21 cellular contexts compared by ENCODE assay signal in the genomic region with DNA sequence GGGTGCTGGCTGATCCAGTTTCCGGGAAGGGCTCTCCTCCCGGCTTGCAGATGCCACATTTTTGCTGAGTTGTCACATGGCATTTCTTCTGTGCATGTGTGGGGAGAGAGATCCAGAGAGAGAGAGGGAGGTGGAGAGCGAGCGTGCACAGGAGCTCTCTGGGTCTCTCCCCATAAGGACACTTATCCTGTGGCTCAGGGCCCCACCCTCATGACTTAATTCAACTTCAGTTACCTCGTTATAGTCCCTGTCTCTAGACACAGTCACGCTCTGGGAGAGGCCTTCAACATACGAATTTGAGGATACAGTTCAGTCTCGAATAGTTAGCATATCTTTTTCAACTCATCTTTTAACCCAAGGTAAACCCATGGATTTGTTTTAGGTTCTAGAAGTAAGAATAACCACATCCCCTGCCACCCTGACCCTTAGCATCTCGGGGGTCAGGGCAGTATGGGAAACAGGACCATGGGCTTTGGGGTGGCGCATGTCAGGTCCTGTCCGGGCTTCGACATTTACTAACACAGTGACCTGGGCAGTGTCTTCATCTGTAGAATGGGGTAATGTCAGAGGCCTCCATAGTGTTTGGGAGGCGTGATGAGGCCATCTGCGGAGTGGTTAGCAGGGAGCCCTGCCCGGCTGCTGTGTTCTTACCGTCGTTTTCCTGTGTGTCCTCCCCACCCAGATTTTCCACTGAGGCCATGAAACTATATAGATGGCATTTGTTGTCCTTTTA. TPM values are rescaled to one million over a fixed set of nuclear protein-coding genes. Genes with fewer than 3 reads are reported as not detected.
DNase-seq lines count a peak whose midpoint lies in the region; ATAC-seq, FAIRE-seq and TF ChIP-seq lines count a peak whose summit lies in the region.
"Had no signal": no experiment of that assay in that cellular context is flagged by ENCODE, and none has a peak within 500 bp of the region (broad histone marks: within the 10 kb centered on the region; RNA-seq: fewer than 3 reads in every experiment).

No MANE protein-coding gene starts in this region.

- ATAC-seq in HepG2, result no peak
- ATAC-seq in right lobe of liver, result no peak
- ATAC-seq in memory B cell (ENCODE audit: low read depth), result no peak
- ATAC-seq: HCT116 had no signal

- H3K4me3 Mint-ChIP-seq in memory B cell, result no peak overlapping the region
- no peak overlapping the region for H3K4me3 Mint-ChIP-seq in CD8-positive, alpha-beta memory T cell
- H3K4me3 Mint-ChIP-seq: CD4-positive, alpha-beta T cell had no signal

- no peaks in the 10 kb centered on the region for H3K27me3 Mint-ChIP-seq in memory B cell
- peaks cover 0 to 2% of the 10 kb centered on the region in 2 donors for H3K27me3 Mint-ChIP-seq in CD8-positive, alpha-beta memory T cell
- H3K27me3 Mint-ChIP-seq: CD4-positive, alpha-beta T cell had no signal

- CTCF ChIA-PET in HepG2 (lab: Yijun Ruan, JAX; ENCODE audit: low intra/inter-chr PET ratio, low total read pairs), result no interaction called here
- CTCF ChIA-PET in CD8-positive, alpha-beta memory T cell (lab: Charles Lee), result interaction anchor here (1.3 kb wide), 1 partner anchor 10 kb away, joined by 3 read pairs; no protein-coding TSS in a partner anchor

- no peaks in the 10 kb centered on the region for H4K20me1 ChIP-seq in HepG2 (ENCODE audit: insufficient read depth, low read length)

- no peak for TF ChIP-seq POLR2A in HepG2 (IDR thresholded peaks at IDR 0.05; ENCODE audit: insufficient read depth in 1 of 2, low read depth in 2 of 2, low read length in 2 of 2)
- TF ChIP-seq POLR2A in right lobe of liver (IDR thresholded peaks at IDR 0.05), result no peak
- TF ChIP-seq POLR2A in stomach (IDR thresholded peaks at IDR 0.05), result no peak
- no peak for TF ChIP-seq POLR2A in tibial nerve (IDR thresholded peaks at IDR 0.05)

- FAIRE-seq in HepG2 (lab: Jason Lieb, UNC), result no peak
- FAIRE-seq: D721Med, G401.6, GM12891, H54 had no signal

- no peak overlapping the region for H3K4me3 ChIP-seq in HepG2 (replicated peaks in 1 of 3; ENCODE audit: insufficient read depth in 1 of 3, low read depth in 2 of 3, low read length in 3 of 3)
- H3K4me3 ChIP-seq in right lobe of liver, result no peak overlapping the region
- H3K4me3 ChIP-seq in stomach, result no peak overlapping the region
- no peak overlapping the region for H3K4me3 ChIP-seq in tibial nerve
- H3K4me3 ChIP-seq in CD8-positive, alpha-beta memory T cell (ENCODE audit: low read length), result no peak overlapping the region
- H3K4me3 ChIP-seq: BLaER1 treated with 17β-estradiol and CSF1 and Interleukin-3, amounts not matched to agents 10 nM and 100 nM; GM23248 had no signal

- POLR2A ChIA-PET in HepG2 (lab: Yijun Ruan, JAX), result no interaction called here
- POLR2A ChIA-PET in CD8-positive, alpha-beta memory T cell (lab: Charles Lee), result no interaction called here

- H3K79me2 ChIP-seq in HepG2 (ENCODE audit: insufficient read depth, low read length), result peaks cover 19% of the 10 kb centered on the region

- H2AFZ ChIP-seq in HepG2 (ENCODE audit: low read length), result no peak overlapping the region
- H2AFZ ChIP-seq: GM23248 had no signal

- intact Hi-C loops in HepG2 (cut with micrococcal nuclease; ENCODE audit: unreplicated experiment) (no loop called here), right lobe of liver (cut with DNase I) (no loop called here), stomach (cut with DNase I; ENCODE audit: low total_unique reads) (no loop called here)

- no peak overlapping the region for H3K9ac ChIP-seq in HepG2 (ENCODE audit: insufficient read depth, low read depth, low read length)
- H3K9ac ChIP-seq: GM23248 had no signal

- no peak overlapping the region for H3K27ac ChIP-seq in HepG2 (ENCODE audit: extremely low read length, insufficient read depth, low read length)
- H3K27ac ChIP-seq in right lobe of liver, result no peak overlapping the region
- no peak overlapping the region for H3K27ac ChIP-seq in stomach
- no peak overlapping the region for H3K27ac ChIP-seq in tibial nerve
- no peak overlapping the region for H3K27ac ChIP-seq in CD8-positive, alpha-beta memory T cell (ENCODE audit: low read depth, low read length)
- H3K27ac ChIP-seq: BLaER1 treated with 17β-estradiol and CSF1 and Interleukin-3, amounts not matched to agents 10 nM and 100 nM; GM23248; HL-60 had no signal

- peaks cover 28% of the 10 kb centered on the region for H3K4me1 Mint-ChIP-seq in memory B cell
- peaks cover 40 to 58% (median 57%) of the 10 kb centered on the region in 3 donors for H3K4me1 Mint-ChIP-seq in CD8-positive, alpha-beta memory T cell

- no peaks in the 10 kb centered on the region for H3K9me3 ChIP-seq in HepG2 (ENCODE audit: low read length)
- no peaks in the 10 kb centered on the region for H3K9me3 ChIP-seq in right lobe of liver
- no peaks in the 10 kb centered on the region for H3K9me3 ChIP-seq in stomach
- no peaks in the 10 kb centered on the region for H3K9me3 ChIP-seq in tibial nerve
- H3K9me3 ChIP-seq in CD8-positive, alpha-beta memory T cell (ENCODE audit: low read length), result no peaks in the 10 kb centered on the region
- H3K9me3 ChIP-seq: BLaER1 treated with 17β-estradiol and CSF1 and Interleukin-3, amounts not matched to agents 10 nM and 100 nM had no signal

- over 99% methylated on average over 17 of the region's 17 CpGs for WGBS in HepG2 (ENCODE audit: low lambda C conversion rate)
- 98% methylated on average over 7 of the region's 17 CpGs for WGBS in right lobe of liver (ENCODE audit: insufficient coverage, low coverage, low lambda C conversion rate, missing lambda C conversion rate)
- 97 to 98% (median 98%) methylated on average over 16 to 17 of the region's 17 CpGs for WGBS in stomach, 5 donors
- 94 to 96% methylated on average over 17 of the region's 17 CpGs for WGBS in tibial nerve, 2 donors

- no peak for TF ChIP-seq CTCF in HepG2 (CRISPR knock-in tag; IDR thresholded peaks at IDR 0.05)
- no peak for TF ChIP-seq CTCF in right lobe of liver (IDR thresholded peaks at IDR 0.05)
- TF ChIP-seq CTCF in stomach (IDR thresholded peaks at IDR 0.05), result no peak
- TF ChIP-seq CTCF in tibial nerve (IDR thresholded peaks at IDR 0.05), result no peak

- TF ChIP-seq RAD21 in HepG2 (CRISPR knock-in tag; IDR thresholded peaks at IDR 0.05), result no peak

- no TSS peak for BruUV-seq in HepG2 (replicated peaks; lab: Mats Ljungman, UMichigan)

- DNase-seq in HepG2 (ENCODE audit: low spot score), result no peak
- DNase-seq in right lobe of liver, result no peak
- no peak for DNase-seq in memory B cell (ENCODE audit: low spot score in 2 of 2)
- peak; percentile 20 for DNase-seq in stomach
- DNase-seq in tibial nerve (ENCODE audit: low spot score in 2 of 2), result no peak
- DNase-seq in NCI-H446 (lab: John Stamatoyannopoulos, UW), result no peak
- no peak for DNase-seq in CD8-positive, alpha-beta memory T cell
- DNase-seq: ACHN; CD4-positive, alpha-beta T cell; COR-L47; DMS153; DMS79 treated with DMSO at 0.1 percent for 48 hours; EL; GM23248 had no signal

- in situ Hi-C loops in HepG2 (cut with HindIII; ENCODE audit: extremely low pct_ligation_motif_present, low pct_unique_long_range_greater_than_20kb), result no loop called here

- H3K9me3 Mint-ChIP-seq in memory B cell, result no peaks in the 10 kb centered on the region
- no peaks in the 10 kb centered on the region for H3K9me3 Mint-ChIP-seq in CD8-positive, alpha-beta memory T cell
- H3K9me3 Mint-ChIP-seq: CD4-positive, alpha-beta T cell had no signal

- H3K4me2 ChIP-seq in HepG2 (ENCODE audit: low read depth, low read length), result no peak overlapping the region
- H3K4me2 ChIP-seq: BLaER1 treated with 17β-estradiol and CSF1 and Interleukin-3, amounts not matched to agents 10 nM and 100 nM had no signal

- no peaks in the 10 kb centered on the region for H3K27me3 ChIP-seq in HepG2 (ENCODE audit: control insufficient read depth in 1 of 2, insufficient read depth in 2 of 2, low read length in 2 of 2)
- H3K27me3 ChIP-seq in right lobe of liver, result no peaks in the 10 kb centered on the region
- H3K27me3 ChIP-seq in stomach, result no peaks in the 10 kb centered on the region
- no peaks in the 10 kb centered on the region for H3K27me3 ChIP-seq in tibial nerve
- H3K27me3 ChIP-seq in CD8-positive, alpha-beta memory T cell (ENCODE audit: insufficient read depth, low read length, poor library complexity, severe bottlenecking), result no peaks in the 10 kb centered on the region
- H3K27me3 ChIP-seq: BLaER1 treated with 17β-estradiol and CSF1 and Interleukin-3, amounts not matched to agents 10 nM and 100 nM had no signal

- H3K4me1 ChIP-seq in HepG2 (ENCODE audit: insufficient read depth, low read length), result peaks cover 46% of the 10 kb centered on the region
- peaks cover 0 to 6% (median 3%) of the 10 kb centered on the region in 4 donors for H3K4me1 ChIP-seq in right lobe of liver
- H3K4me1 ChIP-seq in stomach, result peaks cover 0 to 11% (median 4%) of the 10 kb centered on the region in 4 donors
- peaks cover 0 to 8% (median 0%) of the 10 kb centered on the region in 4 donors for H3K4me1 ChIP-seq in tibial nerve
- no peaks in the 10 kb centered on the region for H3K4me1 ChIP-seq in CD8-positive, alpha-beta memory T cell (ENCODE audit: insufficient read depth, low read length)

- H3K36me3 ChIP-seq in HepG2 (replicated peaks in 1 of 2; ENCODE audit: control insufficient read depth in 1 of 2, insufficient read depth in 2 of 2, low read length in 2 of 2) (peaks cover 15 to 22% of the 10 kb centered on the region in 2 experiments), right lobe of liver (no peaks in the 10 kb centered on the region), stomach (peaks cover 2 to 61% (median 50%) of the 10 kb centered on the region in 4 donors), tibial nerve (peaks cover 0 to 32% (median 0%) of the 10 kb centered on the region in 3 donors)
- no peaks in the 10 kb centered on the region for H3K36me3 ChIP-seq in CD8-positive, alpha-beta memory T cell (ENCODE audit: insufficient read depth, low read length)

- TF ChIP-seq EP300 in HepG2 (IDR thresholded peaks at IDR 0.05; ENCODE audit: low read depth in 2 of 2, low read length in 2 of 2) (no peak), HepG2 (CRISPR knock-in tag; IDR thresholded peaks at IDR 0.05; ENCODE audit: borderline replicate concordance) (no peak), stomach (IDR thresholded peaks at IDR 0.05) (no peak), tibial nerve (IDR thresholded peaks at IDR 0.05) (no peak)

- H3K36me3 Mint-ChIP-seq in memory B cell, result peaks cover 26% of the 10 kb centered on the region
- peaks cover 0 to 66% (median 16%) of the 10 kb centered on the region in 3 donors for H3K36me3 Mint-ChIP-seq in CD8-positive, alpha-beta memory T cell

- peak overlapping the region; percentile 28 for H3K27ac Mint-ChIP-seq in memory B cell
- peak overlapping the region in 2 of 8 donors; percentile 48 to 55 for H3K27ac Mint-ChIP-seq in CD8-positive, alpha-beta memory T cell
- H3K27ac Mint-ChIP-seq: CD4-positive, alpha-beta T cell had no signal

RNA-seq across cellular contexts. Expression of a gene that starts 46.9 kb away (rescaled TPM):
- total RNA-seq in HepG2 (2016; rRNA removed; fragmentation: Illumina TruSeq; extraction: Trizol) (17.3 and 17.6 TPM in 2 replicates), right lobe of liver (10 to 100 TPM; 10.9 to 18.1 (median 14.0) TPM), stomach (10 to 100 TPM; 13.8 to 53.1 (median 47.4) TPM), tibial nerve (10 to 100 TPM; 27.3 to 35.4 (median 29.3) TPM)
- 13.6 and 13.8 TPM in 2 replicates for total RNA-seq in HepG2 (2016; cell fraction: cytosol; rRNA removed; fragmentation: Illumina TruSeq; extraction: Trizol; ENCODE audit: low read depth)
- 14.5 and 18.0 TPM in 2 replicates for total RNA-seq in HepG2 (2016; cell fraction: insoluble cytoplasmic fraction; rRNA removed; fragmentation: Illumina TruSeq; extraction: Trizol)
- 15.2 and 19.7 TPM in 2 replicates for total RNA-seq in HepG2 (2016; cell fraction: membrane; rRNA removed; fragmentation: Illumina TruSeq; extraction: Trizol)
- 11.0 and 13.2 TPM in 2 replicates for total RNA-seq in HepG2 (2016; cell fraction: nucleus; rRNA removed; fragmentation: Illumina TruSeq; extraction: Trizol)
- polyA plus RNA-seq in HepG2 (2011; rRNA removed) (17.5 and 18.0 TPM in 2 replicates), stomach (10 to 100 TPM; 13.3 to 22.1 (median 15.5) TPM)
- polyA plus RNA-seq in HepG2 (2011; cell fraction: cytosol; rRNA removed), result 16.4 and 18.2 TPM in 2 replicates
- 14.2 and 18.7 TPM in 2 replicates for polyA plus RNA-seq in HepG2 (2011; cell fraction: nucleus; rRNA removed)
- 12.4 and 15.2 TPM in 2 replicates for polyA plus RNA-seq in HepG2 (2012)
- 7.7 and 9.5 TPM in 2 replicates for polyA plus RNA-seq in HepG2 (2016; cell fraction: cytosol; fragmentation: Illumina TruSeq; extraction: Trizol; ENCODE audit: low read depth)
- 17.3 and 21.6 TPM in 2 replicates for polyA plus RNA-seq in HepG2 (2016; cell fraction: insoluble cytoplasmic fraction; fragmentation: Illumina TruSeq; extraction: Trizol; ENCODE audit: low read depth)
- polyA plus RNA-seq in HepG2 (2016; cell fraction: membrane; fragmentation: Illumina TruSeq; extraction: Trizol; ENCODE audit: low read depth), result 14.3 and 16.8 TPM in 2 replicates
- 13.4 and 13.5 TPM in 2 replicates for polyA plus RNA-seq in HepG2 (2016; cell fraction: nucleus; fragmentation: Illumina TruSeq; extraction: Trizol; ENCODE audit: insufficient read depth, low read depth)
- 14.2 and 23.5 TPM in 2 replicates for polyA minus RNA-seq in HepG2 (2011; rRNA and poly(A)+ RNA removed; ENCODE audit: low replicate concordance)
- polyA minus RNA-seq in HepG2 (2011; cell fraction: cytosol; rRNA and poly(A)+ RNA removed), result 11.9 and 12.0 TPM in 2 replicates
- 21.5 and 22.0 TPM in 2 replicates for polyA minus RNA-seq in HepG2 (2011; cell fraction: nucleus; rRNA and poly(A)+ RNA removed)
- total RNA-seq in CD8-positive, alpha-beta memory T cell, result 10 to 100 TPM; 34.0 to 34.8 TPM
- polyA plus RNA-seq in CD8-positive, alpha-beta memory T cell, result 26.6 TPM
